19 cellular contexts compared by ENCODE assay signal in the genomic region with DNA sequence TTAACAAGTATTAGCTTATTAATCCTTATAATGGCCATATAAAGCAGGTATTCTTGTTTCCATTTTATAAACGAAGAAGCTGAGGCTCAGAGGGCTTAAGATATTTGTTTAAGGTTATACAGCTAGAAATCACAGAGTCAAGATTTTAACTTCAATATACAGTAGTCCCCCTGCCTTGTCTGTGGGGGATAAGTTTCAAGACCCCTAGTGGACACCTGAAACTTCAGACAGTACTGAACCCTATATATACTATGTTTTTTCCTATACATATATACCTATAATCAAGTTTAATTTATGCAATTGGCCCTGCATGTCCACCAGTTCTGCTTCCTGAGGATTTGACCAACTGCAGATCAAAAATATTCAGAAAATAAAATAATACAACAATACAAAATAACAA.
"Had no signal": no experiment of that assay in that cellular context is flagged by ENCODE, and none has a peak within 500 bp of the region (broad histone marks: within the 10 kb centered on the region; RNA-seq: fewer than 3 reads in every experiment).

No MANE protein-coding gene starts in this region.

- H3K4me3 ChIP-seq: cardiac muscle cell, lower lobe of right lung, tibial artery had no signal

- H3K36me3 Mint-ChIP-seq: natural killer cell had no signal

- H3K4me3 Mint-ChIP-seq: activated CD4-positive, alpha-beta memory T cell treated with anti-CD3 and anti-CD28 coated beads for 36 hours; activated T-helper 1 cell treated with anti-CD3 and anti-CD28 coated beads, Interleukin-12 subunit alpha, Interleukin-12 subunit beta, Interleukin-2, Interleukin-4 antibody, amounts not matched to agents 30 ng/mL and 10 ng/mL and 1 ng/mL, durations not matched to agents 14 hours and 24 hours and 36 hours; natural killer cell; T-helper 2 cell treated with Interferon-gamma antibody and Interleukin-4, amounts not matched to agents 5 μg/mL and 100 μg/mL, for 36 hours had no signal

- DNase-seq: activated CD4-positive, alpha-beta memory T cell treated with anti-CD3 and anti-CD28 coated beads for 36 hours; activated gamma-delta T cell treated with Interleukin-2 at 50 U/mL for 16 hours; activated T-cell treated with anti-CD3 and anti-CD28 coated beads for 4 hours; dermis blood vessel endothelial cell; effector memory CD4-positive, alpha-beta T cell; foreskin fibroblast; islet precursor cell; left colon; lower lobe of right lung; natural killer cell; retina; stimulated activated CD4-positive, alpha-beta T cell treated with anti-CD3 and anti-CD28 coated beads, Interleukin-2, amount 100 ng/mL, for 24 hours; stimulated activated naive CD8-positive, alpha-beta T cell treated with anti-CD3 and anti-CD28 coated beads, Interleukin-15, Interleukin-2, amounts not matched to agents 100 U/mL and 50 U/mL, for 24 hours; substantia nigra; tibial artery had no signal

- H3K9me3 ChIP-seq: lower lobe of right lung, tibial artery had no signal

- H3K27me3 ChIP-seq: cardiac muscle cell, tibial artery had no signal

- H3K9me3 Mint-ChIP-seq: activated CD4-positive, alpha-beta memory T cell treated with anti-CD3 and anti-CD28 coated beads for 36 hours; activated naive CD4-positive, alpha-beta T cell treated with anti-CD3 and anti-CD28 coated beads, Interleukin-2, amount 50 U/mL, for 72 hours; activated T-helper 1 cell treated with anti-CD3 and anti-CD28 coated beads, Interleukin-12 subunit alpha, Interleukin-12 subunit beta, Interleukin-2, Interleukin-4 antibody, amounts not matched to agents 30 ng/mL and 10 ng/mL and 1 ng/mL, durations not matched to agents 14 hours and 24 hours and 36 hours; natural killer cell; T-helper 2 cell treated with Interferon-gamma antibody and Interleukin-4, amounts not matched to agents 5 μg/mL and 100 μg/mL, for 36 hours had no signal

- H3K36me3 ChIP-seq: cardiac muscle cell had no signal

- H3K27ac Mint-ChIP-seq: activated CD4-positive, alpha-beta memory T cell treated with anti-CD3 and anti-CD28 coated beads for 36 hours; activated naive CD4-positive, alpha-beta T cell treated with anti-CD3 and anti-CD28 coated beads, Interleukin-2, amount 50 U/mL, for 72 hours; activated T-helper 1 cell treated with anti-CD3 and anti-CD28 coated beads, Interleukin-12 subunit alpha, Interleukin-12 subunit beta, Interleukin-2, Interleukin-4 antibody, amounts not matched to agents 30 ng/mL and 10 ng/mL and 1 ng/mL, durations not matched to agents 14 hours and 24 hours and 36 hours; natural killer cell; T-helper 2 cell treated with Interferon-gamma antibody and Interleukin-4, amounts not matched to agents 5 μg/mL and 100 μg/mL, for 36 hours had no signal

- H3K27ac ChIP-seq: cardiac muscle cell, lower lobe of right lung, tibial artery had no signal

- H3K27me3 Mint-ChIP-seq: activated CD4-positive, alpha-beta memory T cell treated with anti-CD3 and anti-CD28 coated beads for 36 hours had no signal

- H3K4me1 ChIP-seq: lower lobe of right lung, tibial artery had no signal

- H3K4me1 Mint-ChIP-seq: natural killer cell had no signal

- ATAC-seq: activated naive CD4-positive, alpha-beta T cell treated with anti-CD3 and anti-CD28 coated beads, Interleukin-2, amount 50 U/mL, for 72 hours; lower lobe of right lung; natural killer cell; stimulated activated naive CD8-positive, alpha-beta T cell treated with anti-CD3 and anti-CD28 coated beads, Interleukin-15, Interleukin-2, amounts not matched to agents 100 U/mL and 50 U/mL, for 24 hours had no signal
